In the genomic region with DNA sequence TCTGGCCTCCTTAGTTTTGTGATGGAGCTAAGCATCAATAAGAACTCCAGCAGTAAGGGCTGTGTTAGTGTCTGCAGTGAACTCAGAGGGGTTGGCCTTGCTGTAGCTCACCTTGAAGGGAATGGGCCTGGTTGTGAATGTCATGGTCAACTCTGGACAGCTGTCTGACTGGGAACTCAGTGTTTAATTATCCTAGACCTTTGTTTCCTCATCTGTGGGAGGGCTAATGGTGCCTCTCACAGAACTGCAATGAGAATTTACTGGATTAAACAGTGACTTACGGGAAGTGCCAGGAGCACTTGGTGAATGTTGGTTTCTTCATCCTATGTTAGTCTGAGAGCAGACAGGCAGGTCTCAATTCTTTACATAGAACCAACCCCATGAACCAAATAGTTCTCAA, we compare ENCODE assay signal across 34 cellular contexts. TPM values are rescaled to one million over a fixed set of nuclear protein-coding genes. Genes with fewer than 3 reads are reported as not detected.
"Had no signal": no experiment of that assay in that cellular context is flagged by ENCODE, and none has a peak within 500 bp of the region (broad histone marks: within the 10 kb centered on the region; RNA-seq: fewer than 3 reads in every experiment).

No MANE protein-coding gene starts in this region.

- H3K27ac ChIP-seq: brain microvascular endothelial cell, SJSA1 had no signal

- H3K4me1 ChIP-seq: Peyer's patch, SJSA1 had no signal

- H3K27ac Mint-ChIP-seq: activated CD4-positive, alpha-beta T cell treated with anti-CD3 and anti-CD28 coated beads for 36 hours; activated CD4-positive, alpha-beta T cell treated with anti-CD3 and anti-CD28 coated beads, Interleukin-2, amount 10 ng/mL, durations not matched to agents 7 days and 5 days; activated CD8-positive, alpha-beta T cell treated with anti-CD3 and anti-CD28 coated beads, Interleukin-2, amount 10 ng/mL, durations not matched to agents 7 days and 5 days; activated naive CD4-positive, alpha-beta T cell treated with anti-CD3 and anti-CD28 coated beads for 36 hours; activated naive CD8-positive, alpha-beta T cell treated with anti-CD3 and anti-CD28 coated beads, Interleukin-2, amount 50 U/mL, for 24 hours; activated T-helper 1 cell treated with anti-CD3 and anti-CD28 coated beads, Interleukin-12 subunit alpha, Interleukin-12 subunit beta, Interleukin-2, Interleukin-4 antibody, amounts not matched to agents 30 ng/mL and 10 ng/mL and 1 ng/mL, durations not matched to agents 14 hours and 24 hours and 36 hours; T-helper 1 cell treated with Interleukin-12 subunit alpha and Interleukin-12 subunit beta and Interleukin-4 antibody, amounts not matched to agents 30 μg/mL and 1 μg/mL, for 36 hours; T-helper 2 cell treated with Interferon-gamma antibody and Interleukin-4, amounts not matched to agents 5 μg/mL and 100 μg/mL, for 36 hours had no signal

- H3K4me3 ChIP-seq: Peyer's patch, SJSA1 had no signal

- H3K9me3 Mint-ChIP-seq: activated CD4-positive, alpha-beta T cell treated with anti-CD3 and anti-CD28 coated beads, Interleukin-2, amount 10 ng/mL, durations not matched to agents 7 days and 5 days; activated naive CD4-positive, alpha-beta T cell treated with anti-CD3 and anti-CD28 coated beads for 36 hours; activated naive CD4-positive, alpha-beta T cell treated with anti-CD3 and anti-CD28 coated beads, Interleukin-2, amount 50 U/mL, for 72 hours; activated naive CD8-positive, alpha-beta T cell treated with anti-CD3 and anti-CD28 coated beads, Interleukin-2, amount 50 U/mL, for 24 hours; activated T-cell treated with anti-CD3 and anti-CD28 coated beads, Interleukin-2, amount 50 U/mL, for 4 hours; activated T-helper 1 cell treated with anti-CD3 and anti-CD28 coated beads, Interleukin-12 subunit alpha, Interleukin-12 subunit beta, Interleukin-2, Interleukin-4 antibody, amounts not matched to agents 30 ng/mL and 10 ng/mL and 1 ng/mL, durations not matched to agents 14 hours and 24 hours and 36 hours; T-helper 1 cell treated with Interleukin-12 subunit alpha and Interleukin-12 subunit beta and Interleukin-4 antibody, amounts not matched to agents 30 μg/mL and 1 μg/mL, for 36 hours; T-helper 2 cell treated with Interferon-gamma antibody and Interleukin-4, amounts not matched to agents 5 μg/mL and 100 μg/mL, for 36 hours had no signal

- H3K9me3 ChIP-seq: Peyer's patch, SK-N-SH had no signal

- ATAC-seq: activated CD4-positive, CD25-positive, alpha-beta regulatory T cell treated with anti-CD3 and anti-CD28 coated beads, Interleukin-2, amount 50 U/mL, for 24 hours; activated CD8-positive, alpha-beta T cell treated with anti-CD3 and anti-CD28 coated beads, Interleukin-2, amount 10 ng/mL, durations not matched to agents 7 days and 5 days had no signal

- H3K27me3 Mint-ChIP-seq: activated CD4-positive, alpha-beta T cell treated with anti-CD3 and anti-CD28 coated beads for 36 hours had no signal

- H3K27me3 ChIP-seq: brain microvascular endothelial cell, Peyer's patch, SJSA1 had no signal

- H3K36me3 ChIP-seq: Peyer's patch, SJSA1 had no signal

- DNase-seq: activated CD4-positive, alpha-beta T cell treated with anti-CD3 and anti-CD28 coated beads for 36 hours; activated CD4-positive, alpha-beta T cell treated with anti-CD3 and anti-CD28 coated beads, Interleukin-2, amount 10 ng/mL, durations not matched to agents 7 days and 5 days; activated CD4-positive, alpha-beta T cell treated with anti-CD3 and anti-CD28 coated beads, Interleukin-2, amount 50 U/mL, for 48 hours; activated CD8-positive, alpha-beta T cell treated with anti-CD3 and anti-CD28 coated beads, Interleukin-2, amount 10 ng/mL, durations not matched to agents 7 days and 5 days; activated gamma-delta T cell treated with Interleukin-2 at 50 U/mL for 16 hours; activated naive CD4-positive, alpha-beta T cell treated with anti-CD3 and anti-CD28 coated beads for 36 hours; activated naive CD8-positive, alpha-beta T cell treated with anti-CD3 and anti-CD28 coated beads, Interleukin-2, amount 50 U/mL, for 24 hours; activated T-cell treated with anti-CD3 and anti-CD28 coated beads for 4 hours; activated T-cell treated with anti-CD3 and anti-CD28 coated beads, Interleukin-2, amount 50 U/mL, for 4 hours; brain microvascular endothelial cell; central memory CD4-positive, alpha-beta T cell; Karpas-422; KBM-7; NCI-H1105; NCI-H1417 treated with DMSO at 0.1 percent for 48 hours; NCI-H1930; NCI-H2081 treated with DMSO at 0.1 percent for 48 hours; NCI-H345; NCI-H526 treated with DMSO at 0.1 percent for 48 hours; NCI-H82; NK-92 treated with Interleukin-12 subunit alpha and Interleukin-12 subunit beta, amount 100 ng/mL, for 24 hours; PC-3; Peyer's patch; RPMI8226; SHP77 treated with DMSO at 0.1 percent for 48 hours; SK-N-SH had no signal

- H3K4me3 Mint-ChIP-seq: activated CD4-positive, alpha-beta T cell treated with anti-CD3 and anti-CD28 coated beads for 36 hours; activated CD4-positive, alpha-beta T cell treated with anti-CD3 and anti-CD28 coated beads, Interleukin-2, amount 10 ng/mL, durations not matched to agents 7 days and 5 days; activated CD8-positive, alpha-beta T cell treated with anti-CD3 and anti-CD28 coated beads, Interleukin-2, amount 10 ng/mL, durations not matched to agents 7 days and 5 days; activated naive CD4-positive, alpha-beta T cell treated with anti-CD3 and anti-CD28 coated beads for 36 hours; activated naive CD8-positive, alpha-beta T cell treated with anti-CD3 and anti-CD28 coated beads, Interleukin-2, amount 50 U/mL, for 24 hours; activated T-cell treated with anti-CD3 and anti-CD28 coated beads, Interleukin-2, amount 50 U/mL, for 4 hours; activated T-helper 1 cell treated with anti-CD3 and anti-CD28 coated beads, Interleukin-12 subunit alpha, Interleukin-12 subunit beta, Interleukin-2, Interleukin-4 antibody, amounts not matched to agents 30 ng/mL and 10 ng/mL and 1 ng/mL, durations not matched to agents 14 hours and 24 hours and 36 hours; T-helper 1 cell treated with Interleukin-12 subunit alpha and Interleukin-12 subunit beta and Interleukin-4 antibody, amounts not matched to agents 30 μg/mL and 1 μg/mL, for 36 hours; T-helper 2 cell treated with Interferon-gamma antibody and Interleukin-4, amounts not matched to agents 5 μg/mL and 100 μg/mL, for 36 hours had no signal

RNA-seq across cellular contexts. Expression of gene HMGCS2, which starts 23.7 kb away (rescaled TPM):
- total RNA-seq: activated CD4-positive, alpha-beta T cell treated with anti-CD3 and anti-CD28 coated beads for 36 hours; activated CD4-positive, alpha-beta T cell treated with anti-CD3 and anti-CD28 coated beads, Interleukin-2, amount 10 ng/mL, durations not matched to agents 7 days and 5 days; activated CD8-positive, alpha-beta T cell treated with anti-CD3 and anti-CD28 coated beads, Interleukin-2, amount 10 ng/mL, durations not matched to agents 7 days and 5 days; activated naive CD4-positive, alpha-beta T cell treated with anti-CD3 and anti-CD28 coated beads for 36 hours; activated naive CD4-positive, alpha-beta T cell treated with anti-CD3 and anti-CD28 coated beads, Interleukin-2, amount 50 U/mL, for 72 hours; activated T-helper 1 cell treated with anti-CD3 and anti-CD28 coated beads, Interleukin-12 subunit alpha, Interleukin-12 subunit beta, Interleukin-2, Interleukin-4 antibody, amounts not matched to agents 30 ng/mL and 10 ng/mL and 1 ng/mL, durations not matched to agents 14 hours and 24 hours and 36 hours; MCF 10A; NCI-H460; PC-3; SJSA1 had no signal
